ENCODE assay signal across 30 cellular contexts in genomic region chr5:153081385-153081784, GRCh38.
DNase-seq lines count a peak whose midpoint lies in the region; ATAC-seq and TF ChIP-seq lines count a peak whose summit lies in the region.
"Had no signal": no experiment of that assay in that cellular context is flagged by ENCODE, and none has a peak within 500 bp of the region (broad histone marks: within the 10 kb centered on the region; RNA-seq: fewer than 3 reads in every experiment).

No MANE protein-coding gene starts in this region.

- POLR2A ChIA-PET in MCF 10A (lab: Yijun Ruan, JAX) (interaction anchor here (0.7 to 0.8 kb wide), 3 partner anchors 30 to 879 kb away, joined by 3 read pairs; no protein-coding TSS in a partner anchor), PC-3 (lab: Charles Lee; ENCODE audit: unreplicated experiment) (no interaction called here)

- H4K20me1 ChIP-seq in PC-3 (ENCODE audit: low read length): no peaks in the 10 kb centered on the region
- no peaks in the 10 kb centered on the region for H4K20me1 ChIP-seq in hepatocyte (ENCODE audit: insufficient read depth, poor library complexity, severe bottlenecking)

- BruUV-seq in MCF 10A (replicated peaks; lab: Mats Ljungman, UMichigan) (no TSS peak), PC-3 (replicated peaks; lab: Mats Ljungman, UMichigan) (no TSS peak)

- no peaks in the 10 kb centered on the region for H3K9me3 ChIP-seq in breast epithelium
- peaks cover 6% of the 10 kb centered on the region; the same call in 1 of the 2 replicates for H3K9me3 ChIP-seq in PC-3 (ENCODE audit: low read length)
- no peaks in the 10 kb centered on the region for H3K9me3 ChIP-seq in hepatocyte (ENCODE audit: low read depth)
- no peaks in the 10 kb centered on the region for H3K9me3 ChIP-seq in WERI-Rb-1 (ENCODE audit: severe bottlenecking)
- no peaks in the 10 kb centered on the region for H3K9me3 ChIP-seq in MG63
- H3K9me3 ChIP-seq: A549, psoas muscle, thoracic aorta had no signal

- no peaks in the 10 kb centered on the region for H3K9me3 Mint-ChIP-seq in MCF 10A (ENCODE audit: unreplicated experiment)

- TF ChIP-seq CTCF in MCF 10A (IDR thresholded peaks at IDR 0.05; ENCODE audit: unreplicated experiment) (no peak), breast epithelium (IDR thresholded peaks at IDR 0.05) (no peak), PC-3 (conservative IDR thresholded peaks at IDR 0.05; ENCODE audit: low read depth, low read length) (no peak), hepatocyte (IDR thresholded peaks at IDR 0.05; ENCODE audit: poor library complexity) (no peak), WERI-Rb-1 (IDR thresholded peaks at IDR 0.05; ENCODE audit: low read depth, low read length) (no peak)

- H2AFZ ChIP-seq in PC-3 (ENCODE audit: low read length): no peak overlapping the region
- H2AFZ ChIP-seq in hepatocyte: no peak overlapping the region
- H2AFZ ChIP-seq: PC-9 had no signal

- peaks cover 26% of the 10 kb centered on the region for H3K4me1 Mint-ChIP-seq in MCF 10A (ENCODE audit: insufficient read depth, unreplicated experiment)
- H3K4me1 Mint-ChIP-seq: activated CD4-positive, alpha-beta T cell treated with anti-CD3 and anti-CD28 coated beads, Interleukin-2, amount 10 ng/mL, durations not matched to agents 24 days and 14 days; activated CD8-positive, alpha-beta memory T cell treated with anti-CD3 and anti-CD28 coated beads, Interleukin-2, amount 10 ng/mL, durations not matched to agents 7 days and 5 days had no signal

- DNase-seq in MCF 10A (ENCODE audit: unreplicated experiment) (peak; percentile 78), breast epithelium (ENCODE audit: low spot score in 2 of 2) (no peak), PC-3 (peak; percentile 8), hepatocyte (ENCODE audit: low spot score) (peak; percentile 65), WERI-Rb-1 (no peak), NCI-H2227 treated with DMSO at 0.1 percent for 48 hours (lab: John Stamatoyannopoulos, UW) (no peak), MG63 (no peak)
- DNase-seq: activated CD4-positive, alpha-beta T cell treated with anti-CD3 and anti-CD28 coated beads, Interleukin-2, amount 10 ng/mL, durations not matched to agents 24 days and 14 days; activated CD8-positive, alpha-beta memory T cell treated with anti-CD3 and anti-CD28 coated beads, Interleukin-2, amount 10 ng/mL, durations not matched to agents 7 days and 5 days; activated naive CD4-positive, alpha-beta T cell; activated T-cell treated with anti-CD3 and anti-CD28 coated beads, Interleukin-2, amount 50 U/mL, for 72 hours; AML-193; CD4-positive, alpha-beta T cell; EL; heart right ventricle; left colon; NCI-H187; NK-92 treated with Interleukin-12 subunit alpha and Interleukin-12 subunit beta, amount 100 ng/mL, for 24 hours; PC-9; psoas muscle; stimulated activated naive CD4-positive, alpha-beta T cell treated with Interleukin-2 at 50 U/mL for 16 hours; SW 1271; T-helper 9 cell had no signal

- intact Hi-C loops in MCF 10A (cut with micrococcal nuclease): no loop called here
- intact Hi-C loops in breast epithelium (cut with DNase I; ENCODE audit: low total_unique reads): no loop called here
- intact Hi-C loops in PC-3 (cut with micrococcal nuclease): no loop called here

- H3K4me3 ChIP-seq in breast epithelium: no peak overlapping the region
- no peak overlapping the region for H3K4me3 ChIP-seq in PC-3 (ENCODE audit: low read length)
- no peak overlapping the region for H3K4me3 ChIP-seq in hepatocyte
- H3K4me3 ChIP-seq in WERI-Rb-1 (ENCODE audit: low read depth, low read length): no peak overlapping the region
- no peak overlapping the region for H3K4me3 ChIP-seq in MG63
- H3K4me3 ChIP-seq: A549, heart right ventricle, PC-9, psoas muscle, thoracic aorta had no signal

- 44% methylated on average over 4 of the region's 4 CpGs for WGBS in hepatocyte (ENCODE audit: low lambda C conversion rate, missing lambda C conversion rate)

- no peak overlapping the region for H3K4me2 ChIP-seq in PC-3 (ENCODE audit: low read length)
- H3K4me2 ChIP-seq in hepatocyte: no peak overlapping the region
- H3K4me2 ChIP-seq: A549, KMS-11, PC-9 had no signal

- H3K79me2 ChIP-seq in PC-3 (ENCODE audit: low read length) (no peaks in the 10 kb centered on the region), hepatocyte (no peaks in the 10 kb centered on the region)

- H3K27me3 Mint-ChIP-seq in MCF 10A (ENCODE audit: insufficient read depth, unreplicated experiment): no peaks in the 10 kb centered on the region
- H3K27me3 Mint-ChIP-seq: activated CD4-positive, alpha-beta T cell treated with anti-CD3 and anti-CD28 coated beads, Interleukin-2, amount 10 ng/mL, durations not matched to agents 24 days and 14 days; activated CD8-positive, alpha-beta memory T cell treated with anti-CD3 and anti-CD28 coated beads, Interleukin-2, amount 10 ng/mL, durations not matched to agents 7 days and 5 days; brain; CD4-positive, alpha-beta T cell had no signal

- H3K4me1 ChIP-seq in breast epithelium (no peaks in the 10 kb centered on the region), PC-3 (ENCODE audit: insufficient read depth, low read length) (no peaks in the 10 kb centered on the region), hepatocyte (ENCODE audit: insufficient read depth) (peaks cover 11% of the 10 kb centered on the region)
- H3K4me1 ChIP-seq: A549, heart right ventricle, psoas muscle had no signal

- TF ChIP-seq POLR2A in breast epithelium (IDR thresholded peaks at IDR 0.05): no peak

- peak overlapping the region; percentile 64 for H3K27ac Mint-ChIP-seq in MCF 10A (ENCODE audit: low read depth, unreplicated experiment)
- H3K27ac Mint-ChIP-seq: activated CD4-positive, alpha-beta T cell treated with anti-CD3 and anti-CD28 coated beads, Interleukin-2, amount 10 ng/mL, durations not matched to agents 24 days and 14 days; activated CD8-positive, alpha-beta memory T cell treated with anti-CD3 and anti-CD28 coated beads, Interleukin-2, amount 10 ng/mL, durations not matched to agents 7 days and 5 days; activated T-cell treated with anti-CD3 and anti-CD28 coated beads, Interleukin-2, amount 50 U/mL, for 72 hours; CD4-positive, alpha-beta T cell had no signal

- H3K27me3 ChIP-seq in breast epithelium: no peaks in the 10 kb centered on the region
- no peaks in the 10 kb centered on the region for H3K27me3 ChIP-seq in PC-3 (ENCODE audit: low read length)
- no peaks in the 10 kb centered on the region for H3K27me3 ChIP-seq in hepatocyte
- peaks cover 2% of the 10 kb centered on the region for H3K27me3 ChIP-seq in WERI-Rb-1 (ENCODE audit: insufficient read depth, low read depth, severe bottlenecking)
- no peaks in the 10 kb centered on the region for H3K27me3 ChIP-seq in MG63
- H3K27me3 ChIP-seq: heart right ventricle had no signal

- H3K4me3 Mint-ChIP-seq in MCF 10A (ENCODE audit: unreplicated experiment): no peak overlapping the region
- H3K4me3 Mint-ChIP-seq: activated CD4-positive, alpha-beta T cell treated with anti-CD3 and anti-CD28 coated beads, Interleukin-2, amount 10 ng/mL, durations not matched to agents 24 days and 14 days; activated CD8-positive, alpha-beta memory T cell treated with anti-CD3 and anti-CD28 coated beads, Interleukin-2, amount 10 ng/mL, durations not matched to agents 7 days and 5 days; activated T-cell treated with anti-CD3 and anti-CD28 coated beads, Interleukin-2, amount 50 U/mL, for 72 hours; brain; CD4-positive, alpha-beta T cell had no signal

- H3K27ac ChIP-seq in breast epithelium: no peak overlapping the region
- H3K27ac ChIP-seq in PC-3 (ENCODE audit: low read length): no peak overlapping the region
- peak overlapping the region; percentile 44 for H3K27ac ChIP-seq in hepatocyte
- no peak overlapping the region for H3K27ac ChIP-seq in WERI-Rb-1
- H3K27ac ChIP-seq: A549, epithelial cell of prostate, heart right ventricle, KMS-11, PC-9, psoas muscle, thoracic aorta had no signal

- ATAC-seq in PC-3 (no peak), HG02852 (IDR thresholded peaks at IDR 0.05; ENCODE audit: unreplicated experiment) (no peak)
- ATAC-seq: A549; activated CD8-positive, alpha-beta memory T cell treated with anti-CD3 and anti-CD28 coated beads, Interleukin-2, amount 10 ng/mL, durations not matched to agents 7 days and 5 days; activated T-cell treated with anti-CD3 and anti-CD28 coated beads, Interleukin-2, amount 50 U/mL, for 72 hours; HCT116; heart right ventricle; left colon; psoas muscle had no signal

- H3K36me3 ChIP-seq in breast epithelium (no peaks in the 10 kb centered on the region), PC-3 (ENCODE audit: low read depth, low read length) (no peaks in the 10 kb centered on the region), hepatocyte (replicated peaks; ENCODE audit: insufficient read depth, low read depth) (no peaks in the 10 kb centered on the region), WERI-Rb-1 (no peaks in the 10 kb centered on the region), MG63 (no peaks in the 10 kb centered on the region)
- H3K36me3 ChIP-seq: heart right ventricle, thoracic aorta had no signal

- no peaks in the 10 kb centered on the region for H3F3A ChIP-seq in PC-3 (ENCODE audit: low read length, unreplicated experiment)

- CTCF ChIA-PET in MCF 10A (lab: Yijun Ruan, JAX) (interaction anchor here (0.6 to 1.6 kb wide), 6 partner anchors 13 to 1962 kb away, joined by 3 to 5 read pairs (median 3); no protein-coding TSS in a partner anchor), PC-3 (lab: Charles Lee) (no interaction called here)

- H3K9me2 ChIP-seq in PC-3 (replicated peaks; ENCODE audit: low read length) (no peaks in the 10 kb centered on the region), hepatocyte (replicated peaks; ENCODE audit: insufficient read depth) (no peaks in the 10 kb centered on the region)

- H3K36me3 Mint-ChIP-seq in MCF 10A (ENCODE audit: insufficient read depth, unreplicated experiment): no peaks in the 10 kb centered on the region
- H3K36me3 Mint-ChIP-seq: activated CD8-positive, alpha-beta memory T cell treated with anti-CD3 and anti-CD28 coated beads, Interleukin-2, amount 10 ng/mL, durations not matched to agents 7 days and 5 days; brain had no signal

- H3K9ac ChIP-seq in PC-3 (ENCODE audit: low read length): no peak overlapping the region
- H3K9ac ChIP-seq: KMS-11 had no signal

Comparison
In these comparisons a context has a peak if more than half of its experiments do, and no peak if none do; other contexts are left out.
1. DNase-seq: peak in MCF 10A (single experiment), PC-3 (single experiment) and hepatocyte (single experiment); none in breast epithelium (0 of 2), WERI-Rb-1 (single experiment), NCI-H2227 treated with DMSO at 0.1 percent for 48 hours (single experiment) and MG63 (single experiment).